26 cellular contexts compared by ENCODE assay signal in the genomic region with DNA sequence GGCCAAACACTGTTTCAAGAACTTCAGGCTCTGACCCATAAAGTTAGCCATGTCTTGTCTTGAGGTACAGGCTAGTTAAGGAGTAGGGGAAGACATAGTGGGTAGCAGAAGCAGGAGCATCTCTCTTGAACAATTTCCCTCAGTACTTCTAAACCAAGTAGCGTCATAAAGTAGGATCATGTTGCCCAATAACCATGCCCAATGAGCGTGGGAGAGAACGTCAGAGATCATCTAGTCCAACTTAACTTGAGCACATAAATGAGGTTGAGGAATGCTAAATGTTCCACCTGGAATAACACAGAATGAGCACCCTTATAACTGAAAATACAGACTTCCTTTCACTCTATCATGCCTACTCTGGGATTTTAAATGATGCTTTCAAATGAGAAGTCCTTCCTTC.
"Had no signal": no experiment of that assay in that cellular context is flagged by ENCODE, and none has a peak within 500 bp of the region (broad histone marks: within the 10 kb centered on the region; RNA-seq: fewer than 3 reads in every experiment).

No MANE protein-coding gene starts in this region.

- H3K27ac Mint-ChIP-seq: stimulated activated memory B cell treated with anti-CD40 and anti-IgM and Interleukin-4, amounts not matched to agents 10 μg/mL and 1 μg/mL and 100 μg/mL, for 72 hours; stimulated activated naive CD8-positive, alpha-beta T cell treated with anti-CD3 and anti-CD28 coated beads, Interleukin-15, amount 100 ng/mL, for 72 hours had no signal

- H3K4me1 ChIP-seq: lower lobe of right lung, parathyroid adenoma, psoas muscle, right atrium auricular region, right lobe of liver, transverse colon, upper lobe of left lung had no signal

- H3K36me3 ChIP-seq: lower lobe of right lung, right atrium auricular region, right lobe of liver, upper lobe of left lung had no signal

- H3K4me3 ChIP-seq: left lung, lower lobe of right lung, psoas muscle, right atrium auricular region, right lobe of liver, smooth muscle cell, transverse colon, upper lobe of left lung had no signal

- ATAC-seq: left cardiac atrium; left lung; lower lobe of right lung; naive thymus-derived CD8-positive, alpha-beta T cell; psoas muscle; right lobe of liver; stimulated activated memory B cell treated with anti-CD40 and anti-IgM and Interleukin-4, amounts not matched to agents 10 μg/mL and 1 μg/mL and 100 μg/mL, for 72 hours; stimulated activated naive CD8-positive, alpha-beta T cell treated with anti-CD3 and anti-CD28 coated beads, Interleukin-15, amount 100 ng/mL, for 72 hours had no signal

- FAIRE-seq: keratinocyte had no signal

- DNase-seq: head of caudate nucleus; hippocampal formation; kidney glomerular epithelial cell; left cardiac atrium; left lung; lower lobe of right lung; mammary epithelial cell; mesenchymal stem cell; naive thymus-derived CD8-positive, alpha-beta T cell; occipital lobe; psoas muscle; right lobe of liver; stimulated activated CD4-positive, alpha-beta T cell treated with anti-CD3 and anti-CD28 coated beads, Interleukin-1b, Interleukin-23, amount 100 ng/mL, for 48 hours; stimulated activated CD4-positive, alpha-beta T cell treated with anti-CD3 and anti-CD28 coated beads, Interleukin-2, amount 100 ng/mL, for 48 hours; stimulated activated CD4-positive, alpha-beta T cell treated with anti-CD3 and anti-CD28 coated beads, Interleukin-4, amount 100 ng/mL, for 4 hours; stimulated activated CD8-positive, alpha-beta memory T cell treated with anti-CD3 and anti-CD28 coated beads, Interleukin-4, amount 100 ng/mL, for 48 hours; stimulated activated naive CD4-positive, alpha-beta T cell treated with Interleukin-2 at 50 U/mL for 16 hours; stimulated activated naive CD8-positive, alpha-beta T cell treated with anti-CD3 and anti-CD28 coated beads, Interleukin-15, amount 100 ng/mL, for 72 hours; substantia nigra; transverse colon; upper lobe of left lung had no signal

- H3K79me2 ChIP-seq: parathyroid adenoma had no signal

- H3K27ac ChIP-seq: left lung, lower lobe of right lung, parathyroid adenoma, psoas muscle, right atrium auricular region, right lobe of liver, transverse colon, upper lobe of left lung had no signal

- H3K9me3 ChIP-seq: left lung, lower lobe of right lung, psoas muscle, right atrium auricular region, right lobe of liver, transverse colon, upper lobe of left lung had no signal

- H3K27me3 ChIP-seq: left lung, right atrium auricular region, right lobe of liver, transverse colon, upper lobe of left lung had no signal

- H3K9ac ChIP-seq: parathyroid adenoma had no signal

- H3K4me2 ChIP-seq: smooth muscle cell had no signal

- H3K4me3 Mint-ChIP-seq: naive thymus-derived CD8-positive, alpha-beta T cell; stimulated activated memory B cell treated with anti-CD40 and anti-IgM and Interleukin-4, amounts not matched to agents 10 μg/mL and 1 μg/mL and 100 μg/mL, for 72 hours; stimulated activated naive CD8-positive, alpha-beta T cell treated with anti-CD3 and anti-CD28 coated beads, Interleukin-15, amount 100 ng/mL, for 72 hours had no signal

- H3K4me1 Mint-ChIP-seq: stimulated activated memory B cell treated with anti-CD40 and anti-IgM and Interleukin-4, amounts not matched to agents 10 μg/mL and 1 μg/mL and 100 μg/mL, for 72 hours; stimulated activated naive CD8-positive, alpha-beta T cell treated with anti-CD3 and anti-CD28 coated beads, Interleukin-15, amount 100 ng/mL, for 72 hours had no signal

- H3K27me3 Mint-ChIP-seq: naive thymus-derived CD8-positive, alpha-beta T cell; stimulated activated naive CD8-positive, alpha-beta T cell treated with anti-CD3 and anti-CD28 coated beads, Interleukin-15, amount 100 ng/mL, for 72 hours had no signal

- H3K9me3 Mint-ChIP-seq: naive thymus-derived CD8-positive, alpha-beta T cell; stimulated activated naive CD8-positive, alpha-beta T cell treated with anti-CD3 and anti-CD28 coated beads, Interleukin-15, amount 100 ng/mL, for 72 hours had no signal

- H2AFZ ChIP-seq: parathyroid adenoma had no signal
